ENCODE assay signal across 8 cellular contexts in the genomic region with DNA sequence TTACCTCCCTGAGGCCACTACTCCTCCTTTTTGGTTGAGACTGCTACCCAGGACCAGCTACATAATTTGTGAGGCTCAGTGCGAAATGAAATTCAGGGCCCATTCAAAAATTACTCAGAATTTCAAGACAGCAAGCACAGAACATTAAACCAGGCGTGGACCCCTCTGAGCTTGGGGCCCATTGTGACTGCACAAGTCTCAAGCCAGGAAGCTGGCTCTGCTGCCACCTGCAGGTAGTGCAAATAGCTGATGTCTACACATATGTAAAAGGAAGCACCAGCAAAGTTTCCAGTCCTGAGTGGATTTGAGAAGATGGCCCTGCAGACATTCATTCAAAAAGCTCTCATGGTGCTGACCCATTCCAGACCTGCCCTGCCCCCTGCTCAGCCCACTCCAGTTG.
DNase-seq lines count a peak whose midpoint lies in the region; ATAC-seq and TF ChIP-seq lines count a peak whose summit lies in the region.

No MANE protein-coding gene starts in this region.

- H2AFZ ChIP-seq in mammary epithelial cell (ENCODE audit: low read depth, low read length), result no peak overlapping the region

- peak; percentile 43 for DNase-seq in GM20000 (ENCODE audit: low spot score)
- peak; percentile 67 for DNase-seq in NB4 (ENCODE audit: low read depth)
- DNase-seq in mammary epithelial cell, result peak; percentile 17
- peak; percentile 52 for DNase-seq in mucosa of gallbladder (ENCODE audit: low spot score)
- DNase-seq in NCI-H524 (lab: John Stamatoyannopoulos, UW), result no peak
- DNase-seq in HCEC 1CT, result no peak

- H3K4me2 ChIP-seq in DOHH2 (ENCODE audit: low read length) (no peak overlapping the region), mammary epithelial cell (ENCODE audit: insufficient read depth, low read depth, low read length) (no peak overlapping the region)

- no peak overlapping the region for H3K27ac ChIP-seq in DOHH2 (ENCODE audit: low read depth, low read length)
- no peak overlapping the region for H3K27ac ChIP-seq in mammary epithelial cell (ENCODE audit: insufficient read depth, low read depth, low read length)

- H3K4me3 ChIP-seq in DOHH2 (ENCODE audit: low read length) (no peak overlapping the region), NB4 (ENCODE audit: low read depth, low read length) (no peak overlapping the region), mammary epithelial cell (replicated peaks in 1 of 3; ENCODE audit: insufficient read depth in 1 of 3, low read depth in 2 of 3, low read length in 3 of 3) (no peak overlapping the region)

- no peaks in the 10 kb centered on the region for H3K36me3 ChIP-seq in DOHH2 (ENCODE audit: control insufficient read depth, low read length)
- H3K36me3 ChIP-seq in mammary epithelial cell (ENCODE audit: insufficient read depth, low read length), result no peaks in the 10 kb centered on the region

- H3K27me3 ChIP-seq in DOHH2 (ENCODE audit: control insufficient read depth, low read length) (no peaks in the 10 kb centered on the region), mammary epithelial cell (ENCODE audit: insufficient read depth, low read length) (no peaks in the 10 kb centered on the region)

- H3K9me2 ChIP-seq in DOHH2 (replicated peaks; ENCODE audit: control insufficient read depth, low read length), result no peaks in the 10 kb centered on the region

- CTCF ChIA-PET in mammary epithelial cell (lab: Charles Lee; ENCODE audit: low non-redundant PET), result interaction anchor here (0.6 to 1.1 kb wide), 4 partner anchors 27 to 408 kb away, joined by 4 to 6 read pairs (median 5); no protein-coding TSS in a partner anchor

- no peak for TF ChIP-seq POLR2A in NB4 (IDR thresholded peaks at IDR 0.05; ENCODE audit: extremely low read depth, insufficient read length)

- H3K9ac ChIP-seq in mammary epithelial cell (ENCODE audit: insufficient read depth, low read length), result no peak overlapping the region

- H3K4me1 ChIP-seq in DOHH2 (ENCODE audit: control insufficient read depth, low read length), result 0 out of 2 replicates have a peak, but pooled peaks cover 3% of the 10 kb centered on the region
- no peaks in the 10 kb centered on the region for H3K4me1 ChIP-seq in mammary epithelial cell (ENCODE audit: insufficient read depth, low read length)

- H4K20me1 ChIP-seq in DOHH2 (ENCODE audit: control insufficient read depth, insufficient read depth, low read depth, low read length) (no peaks in the 10 kb centered on the region), mammary epithelial cell (ENCODE audit: insufficient read depth, low read length) (no peaks in the 10 kb centered on the region)

- no TSS peak for BruUV-seq in mammary epithelial cell (replicated peaks; lab: Mats Ljungman, UMichigan)

- TF ChIP-seq CTCF in DOHH2 (IDR thresholded peaks at IDR 0.05; ENCODE audit: low read depth, low read length, poor library complexity, severe bottlenecking) (peak; percentile 77), GM20000 (IDR thresholded peaks at IDR 0.05; ENCODE audit: extremely low read depth, missing control alignments) (peak; percentile 40), NB4 (IDR thresholded peaks at IDR 0.05; ENCODE audit: low read depth, low read length) (peak; percentile 78), mammary epithelial cell (conservative IDR thresholded peaks at IDR 0.05 in 1 of 2, IDR thresholded peaks at IDR 0.05 in 1 of 2; ENCODE audit: extremely low read depth in 1 of 2, insufficient read depth in 1 of 2, low read depth in 1 of 2, low read length in 2 of 2) (peak; percentile 81 to 83)

- in situ Hi-C loops in mammary epithelial cell (cut with MboI; ENCODE audit: low sequenced_read_pairs in 2 of 2), result loop anchor here in 1 of 2 donors (25.0 kb wide), 1 partner anchor 617 kb away; no protein-coding TSS in a partner anchor

- WGBS in mammary epithelial cell (ENCODE audit: low coverage, missing lambda C conversion rate), result 48% methylated on average over 2 of the region's 2 CpGs

- dilution Hi-C loops in mammary epithelial cell (cut with HindIII; ENCODE audit: low sequenced_read_pairs), result no loop called here

- no peaks in the 10 kb centered on the region for H3F3A ChIP-seq in DOHH2 (ENCODE audit: control insufficient read depth, insufficient read depth)

- intact Hi-C loops in mammary epithelial cell (cut with micrococcal nuclease), result loop anchor here (1.0 to 10.0 kb wide), 5 partner anchors 98 to 790 kb away; no protein-coding TSS in a partner anchor

- no peaks in the 10 kb centered on the region for H3K79me2 ChIP-seq in DOHH2 (ENCODE audit: control insufficient read depth, low read length)
- no peaks in the 10 kb centered on the region for H3K79me2 ChIP-seq in mammary epithelial cell (ENCODE audit: insufficient read depth, low read length)

- no peak for ATAC-seq in GM21381 (IDR thresholded peaks at IDR 0.05; ENCODE audit: unreplicated experiment)

- H3K9me3 ChIP-seq in DOHH2 (ENCODE audit: control insufficient read depth, insufficient read depth, low read length) (no peaks in the 10 kb centered on the region), mammary epithelial cell (replicated peaks; ENCODE audit: insufficient read depth, low read length) (no peaks in the 10 kb centered on the region)

Comparison
In these comparisons a context has a peak if more than half of its experiments do, and no peak if none do; other contexts are left out.
1. DNase-seq: peak in GM20000 (single experiment), NB4 (single experiment), mammary epithelial cell (single experiment) and mucosa of gallbladder (single experiment); none in NCI-H524 (0 of 2) and HCEC 1CT (single experiment).
2. Peak in every context shown above with its lines, with median percentiles within 50 percentile points of each other: CTCF ChIP-seq.